In the genomic region with DNA sequence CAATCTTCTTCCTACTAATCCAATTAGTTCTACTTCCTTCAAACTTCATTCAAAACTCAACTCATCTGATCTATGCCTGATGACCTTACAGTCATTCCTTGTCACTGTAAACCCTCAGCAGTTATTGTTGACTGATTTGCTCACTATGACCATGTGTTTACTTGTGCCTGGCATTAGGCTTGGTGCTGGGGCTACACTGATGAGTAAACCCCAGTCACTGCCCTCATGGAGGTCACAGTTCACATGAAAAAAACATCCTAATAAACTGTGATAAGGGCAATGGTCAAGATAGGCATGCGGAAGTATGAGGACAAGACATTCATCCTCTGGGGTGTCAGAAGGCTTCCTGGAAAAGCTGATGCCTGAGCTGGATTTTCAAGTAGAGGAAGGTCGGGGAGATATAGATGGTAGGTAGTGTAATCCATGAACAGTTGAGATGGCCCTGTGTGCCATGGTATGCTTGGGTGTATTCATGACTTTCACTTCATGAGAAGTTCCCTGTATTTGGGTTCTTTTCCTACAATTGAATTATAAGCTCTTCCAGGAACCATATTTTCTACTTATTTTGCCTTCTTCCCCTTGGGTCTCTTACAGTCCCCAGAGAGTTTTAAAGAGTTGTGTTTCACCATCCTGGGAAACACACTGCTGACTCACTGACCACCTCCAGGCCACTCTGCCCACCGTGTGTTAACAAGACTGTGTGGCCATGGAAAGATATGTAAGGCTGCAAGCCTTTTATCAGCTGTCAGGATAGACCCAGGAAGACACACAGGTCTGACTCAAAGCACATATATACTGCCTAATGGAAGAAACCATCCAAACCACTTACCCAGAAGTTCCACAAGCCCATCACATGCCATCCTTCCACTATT, we compare ENCODE assay signal across 8 cellular contexts. TPM values are rescaled to one million over a fixed set of nuclear protein-coding genes. Genes with fewer than 3 reads are reported as not detected.
DNase-seq lines count a peak whose midpoint lies in the region; ATAC-seq and TF ChIP-seq lines count a peak whose summit lies in the region.
"Had no signal": no experiment of that assay in that cellular context is flagged by ENCODE, and none has a peak within 500 bp of the region (broad histone marks: within the 10 kb centered on the region; RNA-seq: fewer than 3 reads in every experiment).

No MANE protein-coding gene starts in this region.

- no peak overlapping the region for H3K4me2 ChIP-seq in fibroblast of lung (ENCODE audit: extremely low read depth, insufficient read depth, low read length)

- H3K4me1 ChIP-seq in SJSA1 (replicated peaks) = peaks cover 24% of the 10 kb centered on the region
- peaks cover 11% of the 10 kb centered on the region for H3K4me1 ChIP-seq in fibroblast of lung (ENCODE audit: control insufficient read depth, extremely low read depth, insufficient read depth, low read length)
- peaks cover 0 to 3% (median 0%) of the 10 kb centered on the region in 4 donors for H3K4me1 ChIP-seq in sigmoid colon

- peak overlapping the region; percentile 69 for H3K27ac ChIP-seq in SJSA1
- H3K27ac ChIP-seq in fibroblast of lung (ENCODE audit: insufficient read depth, low read length) = peak overlapping the region; percentile 11
- peak overlapping the region in 3 of 4 donors; percentile 20 to 45 (median 41) for H3K27ac ChIP-seq in sigmoid colon

- no peak for TF ChIP-seq EP300 in sigmoid colon (IDR thresholded peaks at IDR 0.05)

- DNase-seq in H4 (ENCODE audit: low spot score) (peak; percentile 31), SJSA1 (ENCODE audit: low read depth in 1 of 2, low spot score in 2 of 2) (peak; percentile 54 to 66), fibroblast of lung (ENCODE audit: low read depth in 2 of 2) (peak; percentile 47 to 88), sigmoid colon (no peak), NCI-H146 (lab: John Stamatoyannopoulos, UW) (no peak), NCI-H2196 (lab: John Stamatoyannopoulos, UW; ENCODE audit: unreplicated experiment) (no peak)
- DNase-seq: anterior cingulate cortex had no signal

- no peak overlapping the region for H3K9ac ChIP-seq in fibroblast of lung (ENCODE audit: insufficient read depth, low read length)

- intact Hi-C loops in sigmoid colon (cut with DNase I) = no loop called here

- TF ChIP-seq CTCF in fibroblast of lung (conservative IDR thresholded peaks at IDR 0.05 in 1 of 2, IDR thresholded peaks at IDR 0.05 in 1 of 2; ENCODE audit: low read depth in 1 of 2, low read length in 2 of 2) (no peak), sigmoid colon (IDR thresholded peaks at IDR 0.05) (no peak)

- no peak overlapping the region for H2AFZ ChIP-seq in fibroblast of lung (ENCODE audit: low read length)

- H3K4me3 ChIP-seq in SJSA1 (no peak overlapping the region), fibroblast of lung (replicated peaks in 1 of 4; ENCODE audit: control extremely low read depth in 1 of 4, insufficient read depth in 1 of 4, low read depth in 3 of 4, low read length in 4 of 4) (no peak overlapping the region), sigmoid colon (no peak overlapping the region)

- no peaks in the 10 kb centered on the region for H3K79me2 ChIP-seq in fibroblast of lung (ENCODE audit: control insufficient read depth, insufficient read depth, low read length)

- no peaks in the 10 kb centered on the region for H4K20me1 ChIP-seq in fibroblast of lung (ENCODE audit: control insufficient read depth, extremely low read depth, insufficient read depth, low read length)

- WGBS in sigmoid colon, 2 donors = 68 to 76% methylated on average over 3 of the region's 3 CpGs

- ATAC-seq in GM19023 (IDR thresholded peaks at IDR 0.05; ENCODE audit: unreplicated experiment) = no peak

- H3K36me3 ChIP-seq in SJSA1 = no peaks in the 10 kb centered on the region
- H3K36me3 ChIP-seq in fibroblast of lung (ENCODE audit: control insufficient read depth, insufficient read depth, low read length) = no peaks in the 10 kb centered on the region
- H3K36me3 ChIP-seq in sigmoid colon = no peaks in the 10 kb centered on the region

- H3K9me3 ChIP-seq in SJSA1 (replicated peaks) = no peaks in the 10 kb centered on the region
- H3K9me3 ChIP-seq in fibroblast of lung (ENCODE audit: control insufficient read depth, insufficient read depth, low read depth, low read length) = no peaks in the 10 kb centered on the region
- H3K9me3 ChIP-seq in sigmoid colon = no peaks in the 10 kb centered on the region

- H3K27me3 ChIP-seq in SJSA1 (replicated peaks) = no peaks in the 10 kb centered on the region
- no peaks in the 10 kb centered on the region for H3K27me3 ChIP-seq in fibroblast of lung (ENCODE audit: control insufficient read depth, insufficient read depth, low read length)
- H3K27me3 ChIP-seq in sigmoid colon = no peaks in the 10 kb centered on the region

- no peak for TF ChIP-seq POLR2A in sigmoid colon (IDR thresholded peaks at IDR 0.05)

RNA-seq across cellular contexts. Expression of gene DUSP6, which starts 38.7 kb away (rescaled TPM):
- 2.7 and 4.0 TPM in 2 replicates for total RNA-seq in H4 (2014; rRNA removed; shearing (Covaris generic))
- 10.3 and 11.0 TPM in 2 replicates for total RNA-seq in SJSA1 (2014; rRNA removed; shearing (Covaris generic))
- total RNA-seq in fibroblast of lung = 49.8 and 50.0 TPM in 2 replicates
- 7.0 and 75.3 TPM in 2 replicates for polyA plus RNA-seq in fibroblast of lung
- 6.2 and 47.7 TPM in 2 replicates for polyA plus RNA-seq in fibroblast of lung (2012)
- 48.2 and 236 TPM in 2 replicates for polyA minus RNA-seq in fibroblast of lung (ENCODE audit: low replicate concordance)
- total RNA-seq in sigmoid colon = 10 to 100 TPM; 31.0 to 36.4 (median 33.0) TPM
- polyA plus RNA-seq in sigmoid colon = 10 to 100 TPM; 27.0 to 39.7 (median 36.3) TPM

Comparison
In these comparisons a context has a peak if more than half of its experiments do, and no peak if none do; other contexts are left out.
1. DNase-seq: peak in H4 (single experiment), SJSA1 (2 of 2) and fibroblast of lung (2 of 2); none in sigmoid colon (single experiment), NCI-H146 (single experiment) and NCI-H2196 (single experiment).
2. H3K27ac ChIP-seq: peak in every context shown above with its lines; median percentile 69 in SJSA1; 41 in sigmoid colon; 11 in fibroblast of lung.